6 cellular contexts compared by ENCODE assay signal in genomic region chr19:1019980-1020867, GRCh38. TPM values are rescaled to one million over a fixed set of nuclear protein-coding genes. Genes with fewer than 3 reads are reported as not detected.
DNase-seq lines count a peak whose midpoint lies in the region; ATAC-seq, FAIRE-seq and TF ChIP-seq lines count a peak whose summit lies in the region.

No MANE protein-coding gene starts in this region.

- no peak for ATAC-seq in naive thymus-derived CD4-positive, alpha-beta T cell
- ATAC-seq in GM21576 (IDR thresholded peaks at IDR 0.05; ENCODE audit: unreplicated experiment), result no peak
- ATAC-seq in HG03457 (IDR thresholded peaks at IDR 0.05; ENCODE audit: unreplicated experiment), result no peak

- no peak for FAIRE-seq in astrocyte (lab: Jason Lieb, UNC)

- POLR2A ChIA-PET in naive thymus-derived CD4-positive, alpha-beta T cell (lab: Charles Lee), result interaction anchor here (0.6 to 18.2 kb wide), 16 partner anchors 10 to 490 kb away, joined by 3 to 495 read pairs (median 4); partner anchors contain the start of genes ABCA7, ARHGAP45, CIRBP and FAM174C

- CTCF ChIA-PET in naive thymus-derived CD4-positive, alpha-beta T cell (lab: Charles Lee), result interaction anchor here (0.5 to 1.2 kb wide), 5 partner anchors 15 to 110 kb away, joined by 3 to 4 read pairs (median 4); no protein-coding TSS in a partner anchor

- no peak overlapping the region for H2AFZ ChIP-seq in astrocyte (ENCODE audit: low read depth, low read length)

- H3K27ac ChIP-seq in HL-60 (replicated peaks), result peak overlapping the region; percentile 98
- peak overlapping the region; percentile 96 for H3K27ac ChIP-seq in astrocyte (ENCODE audit: low read depth, low read length)
- H3K27ac ChIP-seq in naive thymus-derived CD4-positive, alpha-beta T cell (ENCODE audit: low read depth, low read length), result peak overlapping the region; percentile 91

- H3K9ac ChIP-seq in astrocyte (ENCODE audit: low read length), result peak overlapping the region; percentile 92

- H3K36me3 ChIP-seq in astrocyte (ENCODE audit: insufficient read depth, low read length), result no peaks in the 10 kb centered on the region
- H3K36me3 ChIP-seq in naive thymus-derived CD4-positive, alpha-beta T cell (ENCODE audit: control insufficient read depth in 2 of 3, insufficient read depth in 3 of 3, low read length in 3 of 3), result peaks cover 0 to 7% (median 0%) of the 10 kb centered on the region in 3 experiments

- H3K4me3 ChIP-seq in HL-60 (replicated peaks; ENCODE audit: insufficient read depth, low read length) (peak overlapping the region; percentile 95), astrocyte (ENCODE audit: insufficient read depth, low read depth, low read length) (peak overlapping the region; percentile 83)
- peak overlapping the region; percentile 79 for H3K4me3 ChIP-seq in naive thymus-derived CD4-positive, alpha-beta T cell (ENCODE audit: low read length)

- DNase-seq in HL-60 (ENCODE audit: low read depth in 1 of 2, low spot score in 1 of 2) (peak; percentile 42 to 62), astrocyte (ENCODE audit: low read depth) (no peak), NOMO-1 treated with DMSO at 0.1 percent for 48 hours (lab: John Stamatoyannopoulos, UW; ENCODE audit: unreplicated experiment) (no peak)
- no peak for DNase-seq in naive thymus-derived CD4-positive, alpha-beta T cell

- H3K27me3 ChIP-seq in HL-60 (ENCODE audit: insufficient read depth, poor library complexity, severe bottlenecking) (no peaks in the 10 kb centered on the region), astrocyte (ENCODE audit: insufficient read depth, low read length) (no peaks in the 10 kb centered on the region)
- no peaks in the 10 kb centered on the region for H3K27me3 ChIP-seq in naive thymus-derived CD4-positive, alpha-beta T cell (ENCODE audit: control insufficient read depth in 2 of 2, insufficient read depth in 2 of 2, low read length in 2 of 2)

- peak overlapping the region; percentile 95 for H3K4me3 Mint-ChIP-seq in astrocyte (ENCODE audit: unreplicated experiment)
- H3K4me3 Mint-ChIP-seq in naive thymus-derived CD4-positive, alpha-beta T cell, result peak overlapping the region; percentile 85 to 98 (median 90)

- H3K27ac Mint-ChIP-seq in astrocyte (ENCODE audit: unreplicated experiment), result peak overlapping the region; percentile 86
- peak overlapping the region; percentile 81 to 100 (median 92) for H3K27ac Mint-ChIP-seq in naive thymus-derived CD4-positive, alpha-beta T cell

- peaks cover 34% of the 10 kb centered on the region for H3K4me1 ChIP-seq in astrocyte (ENCODE audit: insufficient read depth, low read length)
- H3K4me1 ChIP-seq in naive thymus-derived CD4-positive, alpha-beta T cell (ENCODE audit: control insufficient read depth in 2 of 2, insufficient read depth in 2 of 2, low read length in 2 of 2), result peaks cover 26 to 46% of the 10 kb centered on the region in 2 donors

- TF ChIP-seq CTCF in HL-60 (IDR thresholded peaks at IDR 0.05; ENCODE audit: insufficient read depth, low read length) (no peak), astrocyte (IDR thresholded peaks at IDR 0.05; ENCODE audit: insufficient read depth, low read depth, low read length) (no peak)

- H3K9me3 Mint-ChIP-seq in astrocyte (ENCODE audit: unreplicated experiment), result no peaks in the 10 kb centered on the region
- peaks cover 0 to 9% (median 0%) of the 10 kb centered on the region in 11 donors for H3K9me3 Mint-ChIP-seq in naive thymus-derived CD4-positive, alpha-beta T cell

- H3K36me3 Mint-ChIP-seq in astrocyte (ENCODE audit: low read depth, unreplicated experiment), result no peaks in the 10 kb centered on the region
- H3K36me3 Mint-ChIP-seq in naive thymus-derived CD4-positive, alpha-beta T cell, result peaks cover 0 to 6% (median 0%) of the 10 kb centered on the region in 5 donors

- intact Hi-C loops in naive thymus-derived CD4-positive, alpha-beta T cell (cut with micrococcal nuclease), result loop anchor here (2.0 to 10.0 kb wide), 4 partner anchors 172 to 385 kb away; partner anchors contain the start of genes ATP5F1D (in 1 of the 2), DAZAP1 (in 1 of the 2), FAM174C (in 1 of the 2) and GAMT (in 1 of the 2)

- H3K4me1 Mint-ChIP-seq in astrocyte (ENCODE audit: low read depth, unreplicated experiment), result peaks cover 23% of the 10 kb centered on the region
- H3K4me1 Mint-ChIP-seq in naive thymus-derived CD4-positive, alpha-beta T cell, result peaks cover 9 to 50% (median 31%) of the 10 kb centered on the region in 7 donors

- H3K79me2 ChIP-seq in astrocyte (ENCODE audit: insufficient read depth, low read length), result peaks cover 58% of the 10 kb centered on the region

- H4K20me1 ChIP-seq in astrocyte (ENCODE audit: insufficient read depth, low read length), result peaks cover 54% of the 10 kb centered on the region

- no peaks in the 10 kb centered on the region for H3K27me3 Mint-ChIP-seq in astrocyte (ENCODE audit: low read depth, unreplicated experiment)
- H3K27me3 Mint-ChIP-seq in naive thymus-derived CD4-positive, alpha-beta T cell, result peaks cover 0 to 7% (median 0%) of the 10 kb centered on the region in 5 donors

- H3K9me3 ChIP-seq in astrocyte (ENCODE audit: insufficient read depth, low read depth, low read length), result no peaks in the 10 kb centered on the region
- H3K9me3 ChIP-seq in naive thymus-derived CD4-positive, alpha-beta T cell (ENCODE audit: control insufficient read depth in 2 of 3, low read length in 3 of 3), result no peaks in the 10 kb centered on the region

- H3K4me2 ChIP-seq in astrocyte (ENCODE audit: low read length), result peak overlapping the region; percentile 100

RNA-seq across cellular contexts. Expression of gene TMEM259, which starts 0.7 kb away (rescaled TPM):
- total RNA-seq in astrocyte, result 155 and 173 TPM in 2 replicates
- total RNA-seq in naive thymus-derived CD4-positive, alpha-beta T cell, result 100 to 1,000 TPM; 189 to 347 (median 311) TPM
- 10 to 100 TPM; 40.7 to 86.1 TPM for polyA plus RNA-seq in naive thymus-derived CD4-positive, alpha-beta T cell

RNA-seq across cellular contexts. Expression of gene RNU6-2, which starts 1.1 kb away (rescaled TPM):
- not detected in 2 replicates for total RNA-seq in astrocyte
- total RNA-seq in naive thymus-derived CD4-positive, alpha-beta T cell, result not detected
- not detected for polyA plus RNA-seq in naive thymus-derived CD4-positive, alpha-beta T cell

RNA-seq across cellular contexts. Expression of gene CNN2, which starts 6.2 kb away (rescaled TPM):
- total RNA-seq in astrocyte, result 781 and 819 TPM in 2 replicates
- 100 to 1,000 TPM; 234 to 440 (median 240) TPM for total RNA-seq in naive thymus-derived CD4-positive, alpha-beta T cell
- polyA plus RNA-seq in naive thymus-derived CD4-positive, alpha-beta T cell, result 100 to 1,000 TPM; 401 to 704 TPM

RNA-seq across cellular contexts. Expression of gene ABCA7, which starts 19.7 kb away (rescaled TPM):
- total RNA-seq in astrocyte, result 14.3 and 18.4 TPM in 2 replicates
- total RNA-seq in naive thymus-derived CD4-positive, alpha-beta T cell, result 100 to 1,000 TPM in 4 of 5 experiments, 10 to 100 TPM in 1; 57.8 to 323 (median 155) TPM
- 10 to 100 TPM in 1 of 2 donors, 1 to 10 TPM in 1; 6.6 to 25.5 TPM for polyA plus RNA-seq in naive thymus-derived CD4-positive, alpha-beta T cell

RNA-seq across cellular contexts. Expression of gene GRIN3B, which starts 20.0 kb away (rescaled TPM):
- total RNA-seq in astrocyte, result 2.5 and 2.7 TPM in 2 replicates
- total RNA-seq in naive thymus-derived CD4-positive, alpha-beta T cell, result under 1 TPM in 3 of 5 experiments, not detected in 2; 0.10 to 0.56 (median 0.19) TPM
- polyA plus RNA-seq in naive thymus-derived CD4-positive, alpha-beta T cell, result not detected

Comparison
In these comparisons a context has a peak if more than half of its experiments do, and no peak if none do; other contexts are left out.
1. DNase-seq: peak in HL-60 (2 of 2); none in astrocyte (single experiment), naive thymus-derived CD4-positive, alpha-beta T cell (0 of 9) and NOMO-1 treated with DMSO at 0.1 percent for 48 hours (single experiment).
2. Peak in every context shown above with its lines, with median percentiles within 50 percentile points of each other: H3K27ac ChIP-seq and H3K4me3 ChIP-seq.